1 cellular context compared by ENCODE assay signal in the genomic region with DNA sequence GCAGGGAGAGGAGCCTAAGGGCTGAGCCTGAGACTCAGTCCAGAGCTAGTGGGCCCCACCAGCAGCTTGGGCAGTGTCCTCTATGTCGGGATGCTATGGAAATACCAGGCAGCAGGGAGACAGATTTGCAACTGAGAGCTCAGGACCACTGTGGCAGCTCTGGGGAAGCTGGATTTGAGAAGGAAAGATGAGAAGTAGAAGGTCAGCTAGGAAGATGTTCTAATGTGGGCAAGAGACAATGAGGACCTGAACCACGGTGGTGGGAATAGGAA.
TF ChIP-seq lines count a peak whose summit lies in the region.

No MANE protein-coding gene starts in this region.

TF ChIP-seq in WTC11, 78 proteins besides CTCF, POLR2A, EP300 and RAD21 (continued from another document):
- TF ChIP-seq, protein P1, sequence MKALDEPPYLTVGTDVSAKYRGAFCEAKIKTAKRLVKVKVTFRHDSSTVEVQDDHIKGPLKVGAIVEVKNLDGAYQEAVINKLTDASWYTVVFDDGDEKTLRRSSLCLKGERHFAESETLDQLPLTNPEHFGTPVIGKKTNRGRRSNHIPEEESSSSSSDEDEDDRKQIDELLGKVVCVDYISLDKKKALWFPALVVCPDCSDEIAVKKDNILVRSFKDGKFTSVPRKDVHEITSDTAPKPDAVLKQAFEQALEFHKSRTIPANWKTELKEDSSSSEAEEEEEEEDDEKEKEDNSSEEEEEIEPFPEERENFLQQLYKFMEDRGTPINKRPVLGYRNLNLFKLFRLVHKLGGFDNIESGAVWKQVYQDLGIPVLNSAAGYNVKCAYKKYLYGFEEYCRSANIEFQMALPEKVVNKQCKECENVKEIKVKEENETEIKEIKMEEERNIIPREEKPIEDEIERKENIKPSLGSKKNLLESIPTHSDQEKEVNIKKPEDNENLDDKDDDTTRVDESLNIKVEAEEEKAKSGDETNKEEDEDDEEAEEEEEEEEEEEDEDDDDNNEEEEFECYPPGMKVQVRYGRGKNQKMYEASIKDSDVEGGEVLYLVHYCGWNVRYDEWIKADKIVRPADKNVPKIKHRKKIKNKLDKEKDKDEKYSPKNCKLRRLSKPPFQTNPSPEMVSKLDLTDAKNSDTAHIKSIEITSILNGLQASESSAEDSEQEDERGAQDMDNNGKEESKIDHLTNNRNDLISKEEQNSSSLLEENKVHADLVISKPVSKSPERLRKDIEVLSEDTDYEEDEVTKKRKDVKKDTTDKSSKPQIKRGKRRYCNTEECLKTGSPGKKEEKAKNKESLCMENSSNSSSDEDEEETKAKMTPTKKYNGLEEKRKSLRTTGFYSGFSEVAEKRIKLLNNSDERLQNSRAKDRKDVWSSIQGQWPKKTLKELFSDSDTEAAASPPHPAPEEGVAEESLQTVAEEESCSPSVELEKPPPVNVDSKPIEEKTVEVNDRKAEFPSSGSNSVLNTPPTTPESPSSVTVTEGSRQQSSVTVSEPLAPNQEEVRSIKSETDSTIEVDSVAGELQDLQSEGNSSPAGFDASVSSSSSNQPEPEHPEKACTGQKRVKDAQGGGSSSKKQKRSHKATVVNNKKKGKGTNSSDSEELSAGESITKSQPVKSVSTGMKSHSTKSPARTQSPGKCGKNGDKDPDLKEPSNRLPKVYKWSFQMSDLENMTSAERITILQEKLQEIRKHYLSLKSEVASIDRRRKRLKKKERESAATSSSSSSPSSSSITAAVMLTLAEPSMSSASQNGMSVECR (CRISPR knock-in tag; IDR thresholded peaks at IDR 0.05; ENCODE audit: borderline replicate concordance) = no peak
- no peak for TF ChIP-seq MYBL2 (CRISPR knock-in tag; IDR thresholded peaks at IDR 0.05)
- no peak for TF ChIP-seq NFATC4 (CRISPR knock-in tag; IDR thresholded peaks at IDR 0.05)
- no peak for TF ChIP-seq HMGA2 (CRISPR knock-in tag; IDR thresholded peaks at IDR 0.05)
- TF ChIP-seq, protein P2, sequence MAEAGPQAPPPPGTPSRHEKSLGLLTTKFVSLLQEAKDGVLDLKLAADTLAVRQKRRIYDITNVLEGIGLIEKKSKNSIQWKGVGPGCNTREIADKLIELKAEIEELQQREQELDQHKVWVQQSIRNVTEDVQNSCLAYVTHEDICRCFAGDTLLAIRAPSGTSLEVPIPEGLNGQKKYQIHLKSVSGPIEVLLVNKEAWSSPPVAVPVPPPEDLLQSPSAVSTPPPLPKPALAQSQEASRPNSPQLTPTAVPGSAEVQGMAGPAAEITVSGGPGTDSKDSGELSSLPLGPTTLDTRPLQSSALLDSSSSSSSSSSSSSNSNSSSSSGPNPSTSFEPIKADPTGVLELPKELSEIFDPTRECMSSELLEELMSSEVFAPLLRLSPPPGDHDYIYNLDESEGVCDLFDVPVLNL (CRISPR knock-in tag; IDR thresholded peaks at IDR 0.05; ENCODE audit: borderline replicate concordance, low read depth) = no peak
- TF ChIP-seq, protein P3, sequence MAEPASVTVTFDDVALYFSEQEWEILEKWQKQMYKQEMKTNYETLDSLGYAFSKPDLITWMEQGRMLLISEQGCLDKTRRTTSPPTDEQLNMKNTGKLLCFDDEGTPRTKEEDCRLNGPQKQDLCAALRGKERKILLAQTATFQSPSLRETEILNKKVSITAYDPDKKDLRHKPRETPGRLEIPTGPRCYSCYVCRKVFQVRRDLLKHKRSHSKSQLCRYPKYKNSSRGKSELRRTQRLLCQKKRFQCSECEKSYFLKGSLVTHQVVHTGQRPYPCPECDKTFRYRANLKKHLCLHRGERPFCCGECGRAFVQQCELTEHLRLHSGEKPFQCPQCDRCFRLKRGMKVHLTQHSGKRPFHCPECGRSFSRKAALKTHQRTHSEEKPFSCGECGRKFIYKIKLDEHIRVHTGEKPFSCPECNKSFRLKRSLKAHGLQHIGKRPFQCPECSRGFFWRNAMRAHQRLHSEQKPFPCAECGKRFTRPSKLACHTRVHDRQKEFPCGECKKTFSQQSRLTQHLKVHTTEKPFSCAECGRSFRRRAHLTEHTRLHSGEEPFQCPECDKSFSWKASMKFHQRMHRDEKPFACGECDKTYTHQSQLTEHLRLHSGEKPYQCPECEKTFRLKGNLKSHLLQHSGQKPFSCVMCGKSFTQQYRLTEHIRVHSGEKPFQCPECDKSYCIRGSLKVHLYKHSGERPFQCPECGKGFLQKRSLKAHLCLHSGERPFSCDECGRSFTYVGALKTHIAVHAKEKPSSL (CRISPR knock-in tag; conservative IDR thresholded peaks at IDR 0.05) = no peak
- no peak for TF ChIP-seq SMAD3 (CRISPR knock-in tag; IDR thresholded peaks at IDR 0.05; ENCODE audit: borderline replicate concordance)
- no peak for TF ChIP-seq CREB1 (CRISPR knock-in tag; IDR thresholded peaks at IDR 0.05)
- TF ChIP-seq ZNF317 (CRISPR knock-in tag; IDR thresholded peaks at IDR 0.05; ENCODE audit: borderline replicate concordance, low read depth) = no peak
- no peak for TF ChIP-seq ATF1 (CRISPR knock-in tag; IDR thresholded peaks at IDR 0.05)
- no peak for TF ChIP-seq SOX15 (CRISPR knock-in tag; IDR thresholded peaks at IDR 0.05)
- TF ChIP-seq ZNF423 (CRISPR knock-in tag; IDR thresholded peaks at IDR 0.05) = no peak
- TF ChIP-seq, protein P4, sequence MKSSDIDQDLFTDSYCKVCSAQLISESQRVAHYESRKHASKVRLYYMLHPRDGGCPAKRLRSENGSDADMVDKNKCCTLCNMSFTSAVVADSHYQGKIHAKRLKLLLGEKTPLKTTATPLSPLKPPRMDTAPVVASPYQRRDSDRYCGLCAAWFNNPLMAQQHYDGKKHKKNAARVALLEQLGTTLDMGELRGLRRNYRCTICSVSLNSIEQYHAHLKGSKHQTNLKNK (CRISPR knock-in tag; IDR thresholded peaks at IDR 0.05) = no peak
- no peak for TF ChIP-seq NFYB (CRISPR knock-in tag; conservative IDR thresholded peaks at IDR 0.05; ENCODE audit: low read depth)
